ENCODE assay signal across 8 cellular contexts in genomic region chr12:80763874-80764273, GRCh38. TPM values are rescaled to one million over a fixed set of nuclear protein-coding genes. Genes with fewer than 3 reads are reported as not detected.
DNase-seq lines count a peak whose midpoint lies in the region; ATAC-seq and TF ChIP-seq lines count a peak whose summit lies in the region.

No MANE protein-coding gene starts in this region.

- H3F3A ChIP-seq in neural cell (ENCODE audit: insufficient read depth, low read length, poor library complexity, severe bottlenecking) = no peaks in the 10 kb centered on the region

- no peaks in the 10 kb centered on the region for H3K27me3 ChIP-seq in neural cell (ENCODE audit: insufficient read depth, low read depth, low read length)

- no peaks in the 10 kb centered on the region for H3K9me2 ChIP-seq in neural cell (ENCODE audit: insufficient read depth, low read length)

- no peak overlapping the region for H2AFZ ChIP-seq in neural cell (ENCODE audit: low read depth, low read length)

- no peaks in the 10 kb centered on the region for H4K20me1 ChIP-seq in neural cell (ENCODE audit: insufficient read depth)

- no peaks in the 10 kb centered on the region for H3K36me3 ChIP-seq in neural cell (ENCODE audit: insufficient read depth, low read length)

- TF ChIP-seq EP300 in neural cell (conservative IDR thresholded peaks at IDR 0.05; ENCODE audit: poor library complexity, severe bottlenecking) = no peak

- no peak overlapping the region for H3K4me2 ChIP-seq in neural cell (ENCODE audit: low read length)

- H3K27ac ChIP-seq in C4-2B (no peak overlapping the region), neural cell (ENCODE audit: low read length) (no peak overlapping the region)

- DNase-seq in GM20000 (ENCODE audit: low spot score) (peak; percentile 17), NCI-H345 (lab: John Stamatoyannopoulos, UW) (peak; percentile 36), cerebellum (ENCODE audit: low spot score) (peak; percentile 29), NCI-H2196 (lab: John Stamatoyannopoulos, UW; ENCODE audit: unreplicated experiment) (no peak)

- H3K9me3 ChIP-seq in neural cell (ENCODE audit: low read length) = no peaks in the 10 kb centered on the region

- no peaks in the 10 kb centered on the region for H3K79me2 ChIP-seq in neural cell (replicated peaks; ENCODE audit: insufficient read depth, low read length)

- no peak overlapping the region for H3K4me3 ChIP-seq in neural cell (ENCODE audit: low read length)

- no peak overlapping the region for H3K9ac ChIP-seq in neural cell (ENCODE audit: low read length)

- TF ChIP-seq CTCF in C4-2B (conservative IDR thresholded peaks at IDR 0.05) = peak; percentile 71
- no peak for TF ChIP-seq CTCF in GM20000 (IDR thresholded peaks at IDR 0.05; ENCODE audit: extremely low read depth, missing control alignments)
- TF ChIP-seq CTCF in neural cell (IDR thresholded peaks at IDR 0.05; ENCODE audit: poor library complexity, severe bottlenecking) = peak; percentile 67

- peak; percentile 73 for TF ChIP-seq RAD21 in neural cell (conservative IDR thresholded peaks at IDR 0.05)

- ATAC-seq in HG03175 (IDR thresholded peaks at IDR 0.05; ENCODE audit: unreplicated experiment) (no peak), HG03039 (IDR thresholded peaks at IDR 0.05; ENCODE audit: unreplicated experiment) (no peak)

TF ChIP-seq in neural cell, 6 proteins besides CTCF, POLR2A, EP300 and RAD21:
- no peak for TF ChIP-seq MXI1 (conservative IDR thresholded peaks at IDR 0.05; ENCODE audit: poor library complexity, severe bottlenecking)
- peak; percentile 73 for TF ChIP-seq SMC3 (conservative IDR thresholded peaks at IDR 0.05; ENCODE audit: poor library complexity)
- TF ChIP-seq TAF1 (IDR thresholded peaks at IDR 0.05; ENCODE audit: low read depth) = no peak
- TF ChIP-seq POLR2AphosphoS5 (IDR thresholded peaks at IDR 0.05) = no peak
TF ChIP-seq in neural cell: peak in this region for 1.

RNA-seq across cellular contexts. Expression of gene MYF5, which starts 47.2 kb away (rescaled TPM):
- total RNA-seq in cerebellum = not detected
- not detected in 2 replicates for polyA plus RNA-seq in neural cell
- not detected in 2 replicates for polyA minus RNA-seq in neural cell

RNA-seq across cellular contexts. Expression of gene MYF6, which starts 56.4 kb away (rescaled TPM):
- total RNA-seq in cerebellum = 0.64 TPM
- not detected in 2 replicates for polyA plus RNA-seq in neural cell
- not detected in 2 replicates for polyA minus RNA-seq in neural cell
